ENCODE assay signal across 12 cellular contexts in the genomic region with DNA sequence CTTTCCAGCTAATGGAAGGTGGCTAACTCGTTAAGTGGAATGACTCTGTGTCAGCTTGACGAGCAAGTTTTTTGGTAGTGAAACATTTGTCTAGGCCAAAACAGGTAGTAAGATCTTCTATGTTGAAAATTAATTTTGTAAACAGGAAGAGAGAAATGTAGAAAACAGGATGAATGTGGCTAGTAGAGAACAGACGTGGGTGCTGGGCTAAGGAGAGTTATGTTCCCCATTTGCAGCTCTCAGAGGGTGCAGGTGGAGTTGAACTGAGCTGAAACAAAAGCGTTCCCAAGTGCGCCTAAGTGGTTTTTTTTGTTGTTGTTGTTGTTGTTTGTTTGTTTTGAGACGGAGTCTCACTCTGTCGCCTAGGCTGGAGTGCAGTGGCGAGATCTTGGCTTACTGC.
DNase-seq lines count a peak whose midpoint lies in the region; ATAC-seq and TF ChIP-seq lines count a peak whose summit lies in the region.
"Had no signal": no experiment of that assay in that cellular context is flagged by ENCODE, and none has a peak within 500 bp of the region (broad histone marks: within the 10 kb centered on the region; RNA-seq: fewer than 3 reads in every experiment).

No MANE protein-coding gene starts in this region.

- H3K27ac Mint-ChIP-seq in activated naive CD4-positive, alpha-beta T cell treated with anti-CD3 and anti-CD28 coated beads, Interleukin-2, amount 10 ng/mL, durations not matched to agents 7 days and 5 days, result peak overlapping the region; percentile 53

- H3F3A ChIP-seq in SU-DHL-6 (ENCODE audit: insufficient read depth), result no peaks in the 10 kb centered on the region

- no peak for DNase-seq in activated naive CD4-positive, alpha-beta T cell treated with anti-CD3 and anti-CD28 coated beads, Interleukin-2, amount 10 ng/mL, durations not matched to agents 7 days and 5 days
- DNase-seq in activated naive CD4-positive, alpha-beta T cell (lab: John Stamatoyannopoulos, UW), result no peak
- DNase-seq in COR-L47 (lab: John Stamatoyannopoulos, UW) (no peak), caudate nucleus (lab: John Stamatoyannopoulos, UW) (no peak), DMS153 treated with DMSO at 0.1 percent for 48 hours (lab: John Stamatoyannopoulos, UW; ENCODE audit: unreplicated experiment) (no peak), hypothalamus (lab: John Stamatoyannopoulos, UW) (no peak)
- DNase-seq: activated CD8-positive, alpha-beta memory T cell treated with anti-CD3 and anti-CD28 coated beads for 24 hours; NCI-H2227 treated with DMSO at 0.1 percent for 48 hours; stimulated activated CD8-positive, alpha-beta memory T cell treated with anti-CD3 and anti-CD28 coated beads, Interleukin-4, amount 100 ng/mL, for 48 hours had no signal

- no peaks in the 10 kb centered on the region for H4K20me1 ChIP-seq in SU-DHL-6 (ENCODE audit: low read depth, low read length)

- H3K4me1 Mint-ChIP-seq in activated naive CD4-positive, alpha-beta T cell treated with anti-CD3 and anti-CD28 coated beads, Interleukin-2, amount 10 ng/mL, durations not matched to agents 7 days and 5 days, result peaks cover 13% of the 10 kb centered on the region

- H2AFZ ChIP-seq in SU-DHL-6 (ENCODE audit: low read depth, low read length, severe bottlenecking), result peak overlapping the region; percentile 63

- no peaks in the 10 kb centered on the region for H3K27me3 Mint-ChIP-seq in activated naive CD4-positive, alpha-beta T cell treated with anti-CD3 and anti-CD28 coated beads, Interleukin-2, amount 10 ng/mL, durations not matched to agents 7 days and 5 days

- peak; percentile 79 for ATAC-seq in HG02678 (IDR thresholded peaks at IDR 0.05; ENCODE audit: unreplicated experiment)

- no peaks in the 10 kb centered on the region for H3K36me3 ChIP-seq in SU-DHL-6 (ENCODE audit: low read length)

- no peaks in the 10 kb centered on the region for H3K9me3 ChIP-seq in SU-DHL-6 (ENCODE audit: insufficient read depth, low read length)

- CTCF ChIA-PET in activated naive CD4-positive, alpha-beta T cell treated with anti-CD3 and anti-CD28 coated beads, Interleukin-2, amount 10 ng/mL, durations not matched to agents 7 days and 5 days (lab: Charles Lee), result no interaction called here

- H3K27ac ChIP-seq in SU-DHL-6 (ENCODE audit: low read depth, low read length) (peak overlapping the region; percentile 27; the same call in 1 of the 2 replicates), caudate nucleus (ENCODE audit: low read depth, low read length) (no peak overlapping the region)
- H3K27ac ChIP-seq: KMS-11 had no signal

- H3K4me3 ChIP-seq in SU-DHL-6 (ENCODE audit: insufficient read depth, low read length, poor library complexity, severe bottlenecking), result no peak overlapping the region

- H3K9me2 ChIP-seq in SU-DHL-6 (replicated peaks; ENCODE audit: insufficient read depth, low read length), result no peaks in the 10 kb centered on the region

- no peaks in the 10 kb centered on the region for H3K27me3 ChIP-seq in SU-DHL-6 (ENCODE audit: low read length)

- no peak for TF ChIP-seq CTCF in SU-DHL-6 (IDR thresholded peaks at IDR 0.05; ENCODE audit: insufficient read depth, low read length, poor library complexity, severe bottlenecking)

- peak overlapping the region; percentile 28 for H3K4me2 ChIP-seq in SU-DHL-6 (ENCODE audit: low read depth, low read length, poor library complexity, severe bottlenecking)
- H3K4me2 ChIP-seq: KMS-11 had no signal

- H3K9me3 Mint-ChIP-seq in activated naive CD4-positive, alpha-beta T cell treated with anti-CD3 and anti-CD28 coated beads, Interleukin-2, amount 10 ng/mL, durations not matched to agents 7 days and 5 days, result no peaks in the 10 kb centered on the region

- H3K79me2 ChIP-seq in SU-DHL-6 (ENCODE audit: insufficient read depth, low read length), result no peaks in the 10 kb centered on the region

- H3K9ac ChIP-seq in SU-DHL-6 (ENCODE audit: low read length), result 0 out of 2 replicates have a peak overlapping the region, but pooled peaks have one; percentile 2
- H3K9ac ChIP-seq: KMS-11 had no signal

- no peaks in the 10 kb centered on the region for H3K36me3 Mint-ChIP-seq in activated naive CD4-positive, alpha-beta T cell treated with anti-CD3 and anti-CD28 coated beads, Interleukin-2, amount 10 ng/mL, durations not matched to agents 7 days and 5 days

- H3K4me3 Mint-ChIP-seq in activated naive CD4-positive, alpha-beta T cell treated with anti-CD3 and anti-CD28 coated beads, Interleukin-2, amount 10 ng/mL, durations not matched to agents 7 days and 5 days, result no peak overlapping the region
